Comparison of ENCODE assay signal across 20 cellular contexts in the genomic region with DNA sequence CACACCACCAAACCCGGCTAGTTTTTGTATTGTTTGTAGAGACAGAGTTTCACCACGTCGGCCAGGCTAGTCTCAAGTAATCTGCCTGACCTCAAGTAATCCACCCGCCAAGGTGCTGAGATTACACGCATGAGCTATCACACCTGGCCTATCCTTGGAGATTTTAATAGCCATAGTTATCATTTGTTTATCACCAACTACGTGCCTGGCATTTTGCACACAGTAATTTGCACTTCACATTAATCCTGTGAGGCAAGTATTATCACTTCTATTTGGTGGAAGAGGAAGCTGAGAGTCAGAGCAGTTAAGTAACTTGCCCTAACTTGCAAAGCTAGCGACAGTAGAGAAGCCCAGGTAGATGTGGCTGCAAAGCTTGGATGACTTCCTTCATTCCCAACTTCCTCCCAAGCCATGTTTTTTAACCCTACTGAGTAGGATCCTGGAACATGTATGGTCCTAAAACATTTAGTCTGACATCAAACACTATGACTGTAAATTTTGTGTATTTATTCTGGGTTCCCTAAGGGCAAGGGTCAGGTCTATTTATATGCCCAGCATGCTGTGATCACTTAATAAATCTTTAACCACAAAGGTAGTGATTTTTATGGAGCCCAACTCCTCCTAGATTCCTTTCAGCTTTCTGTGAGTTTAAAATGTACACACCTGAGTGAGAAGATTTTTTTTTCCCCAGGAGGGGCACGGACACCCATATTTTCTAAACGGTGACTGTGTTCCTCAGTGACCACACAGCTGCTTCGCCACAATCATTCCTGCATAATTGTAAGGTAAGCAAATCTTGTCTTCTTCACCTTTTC.
A peak's percentile ranks its signal among the peaks of the same experiment; 100 is the strongest.
DNase-seq lines count a peak whose midpoint lies in the region; ATAC-seq and TF ChIP-seq lines count a peak whose summit lies in the region.
"Had no signal": no experiment of that assay in that cellular context is flagged by ENCODE, and none has a peak within 500 bp of the region (broad histone marks: within the 10 kb centered on the region; RNA-seq: fewer than 3 reads in every experiment).

No MANE protein-coding gene starts in this region.

- DNase-seq in LoVo (ENCODE audit: low spot score) (peak; percentile 73), NCI-H526 treated with DMSO at 0.1 percent for 48 hours (lab: John Stamatoyannopoulos, UW) (peak; percentile 85), endodermal cell (no peak), T1000 (lab: John Stamatoyannopoulos, UW) (no peak), NCI-H1694 treated with DMSO at 0.1 percent for 48 hours (lab: John Stamatoyannopoulos, UW) (no peak)
- DNase-seq in activated CD4-positive, alpha-beta T cell treated with anti-CD3 and anti-CD28 coated beads, Interleukin-2, amount 50 U/mL, for 48 hours: no peak
- DNase-seq in activated CD8-positive, alpha-beta T cell treated with anti-CD3 and anti-CD28 coated beads for 36 hours: no peak
- DNase-seq: activated CD8-positive, alpha-beta T cell treated with anti-CD3 and anti-CD28 coated beads, Interleukin-2, amount 10 ng/mL, durations not matched to agents 7 days and 5 days; activated T-cell treated with anti-CD3 and anti-CD28 coated beads, Interleukin-2, amount 50 U/mL, for 48 hours; dermis blood vessel endothelial cell; Kasumi-1; NCI-H1694; NCI-H446 treated with DMSO at 0.1 percent for 48 hours; retina; stimulated activated CD4-positive, alpha-beta T cell treated with anti-CD3 and anti-CD28 coated beads, Interleukin-15, amount 100 ng/mL, for 24 hours; stimulated activated naive CD8-positive, alpha-beta T cell treated with anti-CD3 and anti-CD28 coated beads, Interleukin-15, Interleukin-2, amounts not matched to agents 100 U/mL and 50 U/mL, for 24 hours; upper lobe of right lung had no signal

- H3K36me3 ChIP-seq in endodermal cell (ENCODE audit: control insufficient read depth, insufficient read depth, low read length): no peaks in the 10 kb centered on the region
- H3K36me3 ChIP-seq in mucosa of rectum (ENCODE audit: control insufficient read depth in 2 of 2, insufficient read depth in 2 of 2, low read length in 2 of 2): no peaks in the 10 kb centered on the region
- H3K36me3 ChIP-seq: esophagus muscularis mucosa, upper lobe of right lung had no signal

- peak overlapping the region; percentile 13 for H3K27ac Mint-ChIP-seq in endodermal cell
- H3K27ac Mint-ChIP-seq in activated CD8-positive, alpha-beta T cell treated with anti-CD3 and anti-CD28 coated beads for 36 hours: no peak overlapping the region
- H3K27ac Mint-ChIP-seq: activated CD8-positive, alpha-beta T cell treated with anti-CD3 and anti-CD28 coated beads, Interleukin-2, amount 10 ng/mL, durations not matched to agents 7 days and 5 days; activated naive CD4-positive, alpha-beta T cell treated with anti-CD3 and anti-CD28 coated beads, Interleukin-2, amount 50 U/mL, for 72 hours had no signal

- 91 to 100% methylated on average over 7 to 10 of the region's 10 CpGs for WGBS in endodermal cell (ENCODE audit: insufficient coverage in 1 of 2, insufficient read length in 1 of 2), 2 experiments

- peaks cover 16% of the 10 kb centered on the region for H3K4me1 Mint-ChIP-seq in endodermal cell
- no peaks in the 10 kb centered on the region for H3K4me1 Mint-ChIP-seq in activated CD8-positive, alpha-beta T cell treated with anti-CD3 and anti-CD28 coated beads for 36 hours (ENCODE audit: low read depth)

- CTCF ChIA-PET in activated CD8-positive, alpha-beta T cell treated with anti-CD3 and anti-CD28 coated beads for 36 hours (lab: Charles Lee): interaction anchor here (1.1 to 1.5 kb wide), 2 partner anchors 10 to 32 kb away, joined by 3 read pairs; no protein-coding TSS in a partner anchor

- H3K9ac ChIP-seq in endodermal cell (ENCODE audit: extremely low read depth, low read length, poor library complexity, severe bottlenecking) (no peak overlapping the region), mucosa of rectum (ENCODE audit: low read depth in 1 of 2, low read length in 2 of 2) (no peak overlapping the region)

- H3K4me3 Mint-ChIP-seq in endodermal cell: no peak overlapping the region
- H3K4me3 Mint-ChIP-seq in activated CD8-positive, alpha-beta T cell treated with anti-CD3 and anti-CD28 coated beads for 36 hours: no peak overlapping the region
- H3K4me3 Mint-ChIP-seq: activated CD8-positive, alpha-beta T cell treated with anti-CD3 and anti-CD28 coated beads, Interleukin-2, amount 10 ng/mL, durations not matched to agents 7 days and 5 days had no signal

- intact Hi-C loops in activated CD8-positive, alpha-beta T cell treated with anti-CD3 and anti-CD28 coated beads for 36 hours (cut with micrococcal nuclease): no loop called here

- no peak for TF ChIP-seq CTCF in endodermal cell (conservative IDR thresholded peaks at IDR 0.05)
- TF ChIP-seq CTCF in activated CD8-positive, alpha-beta T cell treated with anti-CD3 and anti-CD28 coated beads for 36 hours (IDR thresholded peaks at IDR 0.05): no peak

- no peak for ATAC-seq in activated CD8-positive, alpha-beta T cell treated with anti-CD3 and anti-CD28 coated beads for 36 hours
- ATAC-seq: activated CD8-positive, alpha-beta T cell treated with anti-CD3 and anti-CD28 coated beads, Interleukin-2, amount 10 ng/mL, durations not matched to agents 7 days and 5 days; activated naive CD4-positive, alpha-beta T cell treated with anti-CD3 and anti-CD28 coated beads, Interleukin-2, amount 50 U/mL, for 72 hours; stimulated activated naive CD8-positive, alpha-beta T cell treated with anti-CD3 and anti-CD28 coated beads, Interleukin-15, Interleukin-2, amounts not matched to agents 100 U/mL and 50 U/mL, for 24 hours; upper lobe of right lung had no signal

- no peaks in the 10 kb centered on the region for H3K27me3 Mint-ChIP-seq in endodermal cell (ENCODE audit: insufficient read depth)
- H3K27me3 Mint-ChIP-seq in activated CD8-positive, alpha-beta T cell treated with anti-CD3 and anti-CD28 coated beads for 36 hours: peaks cover 5% of the 10 kb centered on the region

- POLR2A ChIA-PET in activated CD8-positive, alpha-beta T cell treated with anti-CD3 and anti-CD28 coated beads for 36 hours (lab: Charles Lee): no interaction called here

- H3K9me3 ChIP-seq in endodermal cell (ENCODE audit: control insufficient read depth, low read length) (no peaks in the 10 kb centered on the region), mucosa of rectum (ENCODE audit: control insufficient read depth in 2 of 2, low read length in 2 of 2) (no peaks in the 10 kb centered on the region)
- H3K9me3 ChIP-seq: esophagus muscularis mucosa, upper lobe of right lung had no signal

- H3K27ac ChIP-seq in endodermal cell (ENCODE audit: low read depth, low read length) (no peak overlapping the region), mucosa of rectum (ENCODE audit: low read depth in 2 of 2, low read length in 2 of 2) (peak overlapping the region; percentile 57 to 71)
- H3K27ac ChIP-seq: esophagus muscularis mucosa, upper lobe of right lung had no signal

- H3K4me3 ChIP-seq in endodermal cell (ENCODE audit: low read length) (no peak overlapping the region), mucosa of rectum (ENCODE audit: low read length in 2 of 2) (peak overlapping the region; percentile 36 to 55)
- H3K4me3 ChIP-seq: esophagus muscularis mucosa, upper lobe of right lung had no signal

- H3K4me1 ChIP-seq in endodermal cell (ENCODE audit: control insufficient read depth, insufficient read depth, low read length): no peaks in the 10 kb centered on the region
- no peaks in the 10 kb centered on the region for H3K4me1 ChIP-seq in mucosa of rectum (ENCODE audit: control insufficient read depth in 2 of 2, insufficient read depth in 2 of 2, low read length in 2 of 2)
- H3K4me1 ChIP-seq: upper lobe of right lung had no signal

- no peaks in the 10 kb centered on the region for H3K9me3 Mint-ChIP-seq in endodermal cell
- H3K9me3 Mint-ChIP-seq in activated CD8-positive, alpha-beta T cell treated with anti-CD3 and anti-CD28 coated beads for 36 hours: no peaks in the 10 kb centered on the region
- H3K9me3 Mint-ChIP-seq: activated naive CD4-positive, alpha-beta T cell treated with anti-CD3 and anti-CD28 coated beads, Interleukin-2, amount 50 U/mL, for 72 hours had no signal

- H3K36me3 Mint-ChIP-seq in endodermal cell (ENCODE audit: low read depth): no peaks in the 10 kb centered on the region
- H3K36me3 Mint-ChIP-seq in activated CD8-positive, alpha-beta T cell treated with anti-CD3 and anti-CD28 coated beads for 36 hours (ENCODE audit: low read depth): no peaks in the 10 kb centered on the region
- H3K36me3 Mint-ChIP-seq: activated naive CD4-positive, alpha-beta T cell treated with anti-CD3 and anti-CD28 coated beads, Interleukin-2, amount 50 U/mL, for 72 hours had no signal

- H3K27me3 ChIP-seq in endodermal cell (ENCODE audit: control insufficient read depth, insufficient read depth, low read length, poor library complexity, severe bottlenecking) (no peaks in the 10 kb centered on the region), mucosa of rectum (ENCODE audit: control insufficient read depth in 2 of 2, insufficient read depth in 2 of 2, low read length in 2 of 2) (no peaks in the 10 kb centered on the region)
- H3K27me3 ChIP-seq: esophagus muscularis mucosa, upper lobe of right lung had no signal

Comparison
In these comparisons a context has a peak if more than half of its experiments do, and no peak if none do; other contexts are left out.
1. DNase-seq: peak in LoVo (single experiment) and NCI-H526 treated with DMSO at 0.1 percent for 48 hours (single experiment); none in endodermal cell (single experiment), T1000 (single experiment), activated CD4-positive, alpha-beta T cell treated with anti-CD3 and anti-CD28 coated beads, Interleukin-2, amount 50 U/mL, for 48 hours (0 of 2), activated CD8-positive, alpha-beta T cell treated with anti-CD3 and anti-CD28 coated beads for 36 hours (single experiment) and NCI-H1694 treated with DMSO at 0.1 percent for 48 hours (single experiment).